Comparison of ENCODE assay signal across 12 cellular contexts in the genomic region with DNA sequence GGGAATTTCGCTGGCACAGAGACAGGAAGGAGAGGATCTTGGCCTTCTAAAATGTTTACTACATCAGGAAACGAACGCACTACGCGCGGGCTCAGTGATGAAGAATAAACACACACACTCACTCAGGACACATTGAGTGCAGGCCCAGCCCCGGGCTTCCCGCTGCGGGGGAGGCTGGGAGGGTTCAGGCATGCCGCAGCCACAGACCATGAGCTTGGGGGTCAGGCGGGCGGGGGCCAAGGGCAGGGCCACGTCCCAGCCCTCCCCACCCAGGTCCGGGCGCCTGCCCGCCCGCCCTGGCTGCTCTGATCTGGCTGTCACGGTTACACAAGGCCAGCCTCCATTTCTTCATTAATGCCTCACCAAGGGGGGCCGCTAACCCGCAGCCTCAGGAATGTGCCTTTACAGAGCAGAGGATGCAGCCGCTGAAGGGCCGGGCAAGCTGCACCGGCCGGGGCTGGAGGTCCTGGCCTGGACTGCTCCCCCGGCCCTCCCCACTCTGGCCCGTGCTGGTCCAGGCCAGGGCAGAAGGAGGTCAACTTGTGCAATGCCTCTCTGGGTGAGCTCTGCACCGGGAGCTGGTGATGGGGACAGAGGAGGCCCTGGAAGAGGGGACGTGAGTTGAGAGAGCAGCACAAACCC. TPM values are rescaled to one million over a fixed set of nuclear protein-coding genes. Genes with fewer than 3 reads are reported as not detected.
DNase-seq lines count a peak whose midpoint lies in the region; ATAC-seq, FAIRE-seq and TF ChIP-seq lines count a peak whose summit lies in the region.
"Had no signal": no experiment of that assay in that cellular context is flagged by ENCODE, and none has a peak within 500 bp of the region (broad histone marks: within the 10 kb centered on the region; RNA-seq: fewer than 3 reads in every experiment).

No MANE protein-coding gene starts in this region.

- no peak overlapping the region for H2BK5ac ChIP-seq in mesendoderm (ENCODE audit: low read length)

- no peaks in the 10 kb centered on the region for H3K36me3 ChIP-seq in mesendoderm (ENCODE audit: control insufficient read depth, insufficient read depth, low read length)

- H3K79me1 ChIP-seq in mesendoderm (ENCODE audit: low read length): no peaks in the 10 kb centered on the region

- H2AK5ac ChIP-seq in mesendoderm (ENCODE audit: low read length): no peak overlapping the region

- peaks cover 8% of the 10 kb centered on the region for H3K27me3 Mint-ChIP-seq in activated T-cell treated with anti-CD3 and anti-CD28 coated beads, Interleukin-2, amount 50 U/mL, for 4 hours (ENCODE audit: low read depth)

- no peak overlapping the region for H3K18ac ChIP-seq in mesendoderm (ENCODE audit: low read length)

- no peak overlapping the region for H3K23ac ChIP-seq in mesendoderm (ENCODE audit: low read length)

- no peak overlapping the region for H3K27ac ChIP-seq in mesendoderm (ENCODE audit: low read depth, low read length)

- no peaks in the 10 kb centered on the region for H3K79me2 ChIP-seq in mesendoderm (ENCODE audit: control insufficient read depth, insufficient read depth, low read length)

- H3K4me2 ChIP-seq in mesendoderm (ENCODE audit: low read length): no peak overlapping the region

- peak; percentile 8 for DNase-seq in activated T-cell treated with anti-CD3 and anti-CD28 coated beads, Interleukin-2, amount 50 U/mL, for 1 hour
- DNase-seq in activated T-cell treated with anti-CD3 and anti-CD28 coated beads, Interleukin-2, amount 50 U/mL, for 4 hours: no peak
- DNase-seq in epithelial cell of esophagus (ENCODE audit: low read depth) (peak; percentile 58), mesendoderm (peak; percentile 84), urothelium cell line (ENCODE audit: low spot score) (peak; percentile 60), SW 1271 (lab: John Stamatoyannopoulos, UW) (no peak), cortex of kidney (lab: John Stamatoyannopoulos, UW) (no peak)
- DNase-seq: naive B cell, NCI-H446 treated with DMSO at 0.1 percent for 48 hours had no signal

- no peak overlapping the region for H4K5ac ChIP-seq in mesendoderm (ENCODE audit: low read length)

- peaks cover 5% of the 10 kb centered on the region for H3K4me1 ChIP-seq in mesendoderm (ENCODE audit: control insufficient read depth, low read depth, low read length)

- H3K27me3 ChIP-seq in mesendoderm (ENCODE audit: insufficient read depth, low read length, poor library complexity): no peaks in the 10 kb centered on the region

- H4K8ac ChIP-seq in mesendoderm (ENCODE audit: low read depth, low read length): no peak overlapping the region

- TF ChIP-seq CTCF in epithelial cell of esophagus (IDR thresholded peaks at IDR 0.05; ENCODE audit: insufficient read depth, low read depth, low read length, missing control alignments): no peak

- H3K9me3 Mint-ChIP-seq in activated T-cell treated with anti-CD3 and anti-CD28 coated beads, Interleukin-2, amount 50 U/mL, for 4 hours: no peaks in the 10 kb centered on the region

- H3K56ac ChIP-seq in mesendoderm (ENCODE audit: low read length): no peak overlapping the region

- no peak for ATAC-seq in activated T-cell treated with anti-CD3 and anti-CD28 coated beads, Interleukin-2, amount 50 U/mL, for 4 hours
- no peak for ATAC-seq in HG02642 (IDR thresholded peaks at IDR 0.05; ENCODE audit: poor library complexity, unreplicated experiment)
- ATAC-seq: HCT116 had no signal

- H3K9ac ChIP-seq in mesendoderm (ENCODE audit: low read length): no peak overlapping the region

- peaks cover 9% of the 10 kb centered on the region for H3K4me1 Mint-ChIP-seq in activated T-cell treated with anti-CD3 and anti-CD28 coated beads, Interleukin-2, amount 50 U/mL, for 4 hours (ENCODE audit: low read depth)

- no peak overlapping the region for H2BK120ac ChIP-seq in mesendoderm (ENCODE audit: low read depth, low read length)

- H2BK15ac ChIP-seq in mesendoderm (replicated peaks; ENCODE audit: low read depth): no peak overlapping the region

- no peaks in the 10 kb centered on the region for H3K36me3 Mint-ChIP-seq in activated T-cell treated with anti-CD3 and anti-CD28 coated beads, Interleukin-2, amount 50 U/mL, for 4 hours (ENCODE audit: insufficient read depth)

- H3K4me3 Mint-ChIP-seq in activated T-cell treated with anti-CD3 and anti-CD28 coated beads, Interleukin-2, amount 50 U/mL, for 4 hours: no peak overlapping the region
- H3K4me3 Mint-ChIP-seq: naive B cell had no signal

- WGBS in mesendoderm (ENCODE audit: extremely low coverage, insufficient coverage, low lambda C conversion rate): no CpG with 5 or more reads among the region's 28 CpGs

- no peak overlapping the region for H3K4ac ChIP-seq in mesendoderm (ENCODE audit: low read depth, low read length)

- H3K4me3 ChIP-seq in epithelial cell of esophagus (ENCODE audit: low read length): no peak overlapping the region
- H3K4me3 ChIP-seq in mesendoderm (ENCODE audit: low read length): no peak overlapping the region

- no peak for FAIRE-seq in urothelium cell line (lab: Jason Lieb, UNC)
- FAIRE-seq: A204.1 had no signal

RNA-seq across cellular contexts. Expression of gene IGF2, which starts 41.7 kb away (rescaled TPM):
- total RNA-seq in activated T-cell treated with anti-CD3 and anti-CD28 coated beads, Interleukin-2, amount 50 U/mL, for 4 hours: 10 to 100 TPM in 1 of 3 donors, 1 to 10 TPM in 2; 4.6 to 12.5 (median 5.7) TPM
- 0.28 TPM for polyA plus RNA-seq in mesendoderm (2013, experiment 1 of 2)
- polyA plus RNA-seq in mesendoderm (2013, experiment 2 of 2): 0.29 TPM

Comparison
In these comparisons a context has a peak if more than half of its experiments do, and no peak if none do; other contexts are left out.
1. DNase-seq: peak in activated T-cell treated with anti-CD3 and anti-CD28 coated beads, Interleukin-2, amount 50 U/mL, for 1 hour (single experiment), epithelial cell of esophagus (single experiment), mesendoderm (single experiment) and urothelium cell line (single experiment); none in activated T-cell treated with anti-CD3 and anti-CD28 coated beads, Interleukin-2, amount 50 U/mL, for 4 hours (single experiment), SW 1271 (0 of 2) and cortex of kidney (single experiment).